Comparison of ENCODE assay signal across 9 cellular contexts in genomic region chr11:124481365-124482323, GRCh38. TPM values are rescaled to one million over a fixed set of nuclear protein-coding genes. Genes with fewer than 3 reads are reported as not detected.
DNase-seq lines count a peak whose midpoint lies in the region; ATAC-seq and TF ChIP-seq lines count a peak whose summit lies in the region.
"Had no signal": no experiment of that assay in that cellular context is flagged by ENCODE, and none has a peak within 500 bp of the region (broad histone marks: within the 10 kb centered on the region; RNA-seq: fewer than 3 reads in every experiment).

No MANE protein-coding gene starts in this region.

- H3K36me3 Mint-ChIP-seq in T-cell (no peaks in the 10 kb centered on the region), osteocyte (ENCODE audit: unreplicated experiment) (no peaks in the 10 kb centered on the region)

- H3K27ac Mint-ChIP-seq in T-cell (peak overlapping the region in 1 of 2 donors; percentile 24), osteocyte (ENCODE audit: unreplicated experiment) (peak overlapping the region; percentile 71)

- H3K4me1 Mint-ChIP-seq in T-cell (peaks cover 9 to 12% (median 12%) of the 10 kb centered on the region in 3 donors), osteocyte (ENCODE audit: unreplicated experiment) (peaks cover 23% of the 10 kb centered on the region)

- H4K20me1 ChIP-seq in fibroblast of lung (ENCODE audit: control insufficient read depth, extremely low read depth, insufficient read depth, low read length), result no peaks in the 10 kb centered on the region

- no peaks in the 10 kb centered on the region for H3K9me3 ChIP-seq in HUES48 (ENCODE audit: control insufficient read depth, insufficient read depth, low read length)
- H3K9me3 ChIP-seq in fibroblast of lung (ENCODE audit: control insufficient read depth, insufficient read depth, low read depth, low read length), result no peaks in the 10 kb centered on the region

- H3K79me2 ChIP-seq in fibroblast of lung (ENCODE audit: control insufficient read depth, insufficient read depth, low read length), result no peaks in the 10 kb centered on the region

- CTCF ChIA-PET in T-cell (lab: Charles Lee), result interaction anchor here in 1 of 2 donors (0.5 to 0.6 kb wide), 2 partner anchors 235 to 395 kb away, joined by 3 to 4 read pairs; no protein-coding TSS in a partner anchor

- POLR2A ChIA-PET in T-cell (lab: Charles Lee), result no interaction called here

- H3K27me3 Mint-ChIP-seq in T-cell (peaks cover 23 to 29% of the 10 kb centered on the region in 2 donors), osteocyte (ENCODE audit: unreplicated experiment) (peaks cover under 1% of the 10 kb centered on the region)

- H3K27ac ChIP-seq in HUES48 (ENCODE audit: low read depth, low read length) (peak overlapping the region; percentile 66), fibroblast of lung (ENCODE audit: insufficient read depth, low read length) (no peak overlapping the region)

- peaks cover 0 to under 1% (median 0%) of the 10 kb centered on the region in 3 donors for H3K9me3 Mint-ChIP-seq in T-cell
- no peaks in the 10 kb centered on the region for H3K9me3 Mint-ChIP-seq in osteocyte (ENCODE audit: unreplicated experiment)

- H3K27me3 ChIP-seq in HUES48 (ENCODE audit: control insufficient read depth, insufficient read depth, low read length) (no peaks in the 10 kb centered on the region; the same call in 1 of the 2 replicates), fibroblast of lung (ENCODE audit: control insufficient read depth, insufficient read depth, low read length) (no peaks in the 10 kb centered on the region)

- H3K4me3 ChIP-seq in HUES48 (ENCODE audit: low read depth, low read length), result peak overlapping the region; percentile 47
- H3K4me3 ChIP-seq in fibroblast of lung (replicated peaks in 1 of 4; ENCODE audit: control extremely low read depth in 1 of 4, insufficient read depth in 1 of 4, low read depth in 3 of 4, low read length in 4 of 4), result peak overlapping the region in 2 of 4 experiments; percentile 29 to 46

- ATAC-seq in T-cell (replicated peaks in 1 of 4), result peak in 3 of 4 experiments; percentile 37 to 50 (median 38)
- ATAC-seq in HG03025 (IDR thresholded peaks at IDR 0.05; ENCODE audit: low FRiP score, unreplicated experiment), result no peak

- H3K36me3 ChIP-seq in HUES48 (ENCODE audit: control insufficient read depth, insufficient read depth, low read length) (no peaks in the 10 kb centered on the region), fibroblast of lung (ENCODE audit: control insufficient read depth, insufficient read depth, low read length) (no peaks in the 10 kb centered on the region)

- H3K4me3 Mint-ChIP-seq in T-cell (peak overlapping the region; percentile 19 to 51 (median 44)), osteocyte (ENCODE audit: unreplicated experiment) (peak overlapping the region; percentile 69)

- DNase-seq in NCI-H345 (lab: John Stamatoyannopoulos, UW), result peak; percentile 0
- no peak for DNase-seq in NCI-H345 treated with DMSO at 0.1 percent for 48 hours (lab: John Stamatoyannopoulos, UW; ENCODE audit: unreplicated experiment)
- DNase-seq in T-cell, result no peak
- DNase-seq in fibroblast of lung (ENCODE audit: low read depth in 2 of 2), result peak; percentile 39 to 66
- DNase-seq in osteocyte (ENCODE audit: extremely low spot score, unreplicated experiment), result no peak
- DNase-seq in NCI-H146 (lab: John Stamatoyannopoulos, UW), result no peak

- H3K9ac ChIP-seq in HUES48 (ENCODE audit: low read depth, low read length), result peak overlapping the region; percentile 22; the same call in 1 of the 2 replicates
- H3K9ac ChIP-seq in fibroblast of lung (ENCODE audit: insufficient read depth, low read length), result no peak overlapping the region

- H3K4me1 ChIP-seq in HUES48 (ENCODE audit: control insufficient read depth, insufficient read depth, low read length), result peaks cover 21% of the 10 kb centered on the region
- peaks cover 2% of the 10 kb centered on the region for H3K4me1 ChIP-seq in fibroblast of lung (ENCODE audit: control insufficient read depth, extremely low read depth, insufficient read depth, low read length)

- TF ChIP-seq CTCF in fibroblast of lung (conservative IDR thresholded peaks at IDR 0.05 in 1 of 2, IDR thresholded peaks at IDR 0.05 in 1 of 2; ENCODE audit: low read depth in 1 of 2, low read length in 2 of 2) (no peak), osteocyte (IDR thresholded peaks at IDR 0.05) (no peak)

- H2AFZ ChIP-seq in fibroblast of lung (ENCODE audit: low read length), result peak overlapping the region; percentile 48

- peak overlapping the region; percentile 63 for H3K4me2 ChIP-seq in fibroblast of lung (ENCODE audit: extremely low read depth, insufficient read depth, low read length)

RNA-seq across cellular contexts. Expression of gene OR8B8, which starts 36.1 kb away (rescaled TPM):
- total RNA-seq in T-cell (not detected), fibroblast of lung (not detected in 2 replicates), osteocyte (not detected in 2 replicates)
- not detected in 2 replicates for polyA plus RNA-seq in fibroblast of lung
- not detected in 2 replicates for polyA plus RNA-seq in fibroblast of lung (2012)
- not detected in 2 replicates for polyA minus RNA-seq in fibroblast of lung (ENCODE audit: low replicate concordance)
- total RNA-seq: activated CD8-positive, alpha-beta memory T cell treated with anti-CD3 and anti-CD28 coated beads for 36 hours had no signal

RNA-seq across cellular contexts. Expression of gene OR8B4, which starts 57.0 kb away (rescaled TPM):
- total RNA-seq in T-cell, result not detected
- total RNA-seq in fibroblast of lung, result not detected in 2 replicates
- polyA plus RNA-seq in fibroblast of lung, result not detected in 2 replicates
- polyA plus RNA-seq in fibroblast of lung (2012), result not detected in 2 replicates
- polyA minus RNA-seq in fibroblast of lung (ENCODE audit: low replicate concordance), result not detected in 2 replicates
- total RNA-seq in osteocyte, result not detected in 2 replicates
- total RNA-seq: activated CD8-positive, alpha-beta memory T cell treated with anti-CD3 and anti-CD28 coated beads for 36 hours had no signal

Comparison
In these comparisons a context has a peak if more than half of its experiments do, and no peak if none do; other contexts are left out.
1. DNase-seq: peak in NCI-H345 (single experiment) and fibroblast of lung (2 of 2); none in NCI-H345 treated with DMSO at 0.1 percent for 48 hours (single experiment), T-cell (0 of 34), osteocyte (single experiment) and NCI-H146 (single experiment).